Comparison of ENCODE assay signal across 15 cellular contexts in genomic region chr10:130739757-130740145, GRCh38.
A peak's percentile ranks its signal among the peaks of the same experiment; 100 is the strongest.
DNase-seq lines count a peak whose midpoint lies in the region; ATAC-seq and TF ChIP-seq lines count a peak whose summit lies in the region.
"Had no signal": no experiment of that assay in that cellular context is flagged by ENCODE, and none has a peak within 500 bp of the region (broad histone marks: within the 10 kb centered on the region; RNA-seq: fewer than 3 reads in every experiment).

No MANE protein-coding gene starts in this region.

- no peak overlapping the region for H3K4me3 Mint-ChIP-seq in type B pancreatic cell
- H3K4me3 Mint-ChIP-seq: GM23338 had no signal

- no peak overlapping the region for H3K4me3 ChIP-seq in sigmoid colon
- H3K4me3 ChIP-seq: BLaER1, GM23338 had no signal

- WGBS in sigmoid colon, 2 donors = 75 to 78% methylated on average over 9 of the region's 9 CpGs

- no peak for TF ChIP-seq EP300 in sigmoid colon (IDR thresholded peaks at IDR 0.05)

- no peaks in the 10 kb centered on the region for H3K9me3 ChIP-seq in sigmoid colon
- H3K9me3 ChIP-seq: BLaER1 had no signal

- no peaks in the 10 kb centered on the region for H3K36me3 ChIP-seq in sigmoid colon
- H3K36me3 ChIP-seq: BLaER1 had no signal

- H3K4me1 Mint-ChIP-seq in type B pancreatic cell (ENCODE audit: unreplicated experiment) = no peaks in the 10 kb centered on the region

- peak; percentile 13 for DNase-seq in activated effector memory CD4-positive, alpha-beta T cell treated with anti-CD3 and anti-CD28 coated beads, Interleukin-2, amount 50 U/mL, for 16 hours
- DNase-seq in activated effector memory CD4-positive, alpha-beta T cell treated with Interleukin-2 at 50 U/mL for 16 hours = no peak
- DNase-seq in islet precursor cell (peak; percentile 15), sigmoid colon (peak; percentile 43), type B pancreatic cell (ENCODE audit: extremely low spot score, unreplicated experiment) (peak; percentile 55), NK-92 (lab: John Stamatoyannopoulos, UW; ENCODE audit: unreplicated experiment) (no peak)
- no peak for DNase-seq in stimulated activated naive CD4-positive, alpha-beta T cell (lab: John Stamatoyannopoulos, UW)
- DNase-seq: 8988T, AML-193, DMS53, GF-D8, H7 had no signal

- no peak overlapping the region for H3K27ac Mint-ChIP-seq in type B pancreatic cell
- H3K27ac Mint-ChIP-seq: GM23338 had no signal

- H3K9me3 Mint-ChIP-seq in type B pancreatic cell = peaks cover 6% of the 10 kb centered on the region

- H3K27me3 ChIP-seq in sigmoid colon = no peaks in the 10 kb centered on the region
- H3K27me3 ChIP-seq: BLaER1 had no signal

- no peak for TF ChIP-seq POLR2A in sigmoid colon (IDR thresholded peaks at IDR 0.05)

- peaks cover 42% of the 10 kb centered on the region for H3K27me3 Mint-ChIP-seq in type B pancreatic cell

- no peak overlapping the region for H3K27ac ChIP-seq in sigmoid colon
- H3K27ac ChIP-seq: BLaER1 had no signal

- no peaks in the 10 kb centered on the region for H3K36me3 Mint-ChIP-seq in type B pancreatic cell

- intact Hi-C loops in sigmoid colon (cut with DNase I) = no loop called here

- ATAC-seq in GM21360 (IDR thresholded peaks at IDR 0.05; ENCODE audit: unreplicated experiment) = no peak
- ATAC-seq: GM23338 had no signal

- TF ChIP-seq CTCF in sigmoid colon (IDR thresholded peaks at IDR 0.05) (no peak), type B pancreatic cell (conservative IDR thresholded peaks at IDR 0.05) (no peak)

- no peaks in the 10 kb centered on the region for H3K4me1 ChIP-seq in sigmoid colon
- H3K4me1 ChIP-seq: BLaER1 had no signal

Comparison
In these comparisons a context has a peak if more than half of its experiments do, and no peak if none do; other contexts are left out.
1. DNase-seq: peak in activated effector memory CD4-positive, alpha-beta T cell treated with anti-CD3 and anti-CD28 coated beads, Interleukin-2, amount 50 U/mL, for 16 hours (single experiment), islet precursor cell (single experiment), sigmoid colon (single experiment) and type B pancreatic cell (single experiment); none in activated effector memory CD4-positive, alpha-beta T cell treated with Interleukin-2 at 50 U/mL for 16 hours (single experiment), stimulated activated naive CD4-positive, alpha-beta T cell (0 of 6) and NK-92 (single experiment).